ENCODE assay signal across 8 cellular contexts in the genomic region with DNA sequence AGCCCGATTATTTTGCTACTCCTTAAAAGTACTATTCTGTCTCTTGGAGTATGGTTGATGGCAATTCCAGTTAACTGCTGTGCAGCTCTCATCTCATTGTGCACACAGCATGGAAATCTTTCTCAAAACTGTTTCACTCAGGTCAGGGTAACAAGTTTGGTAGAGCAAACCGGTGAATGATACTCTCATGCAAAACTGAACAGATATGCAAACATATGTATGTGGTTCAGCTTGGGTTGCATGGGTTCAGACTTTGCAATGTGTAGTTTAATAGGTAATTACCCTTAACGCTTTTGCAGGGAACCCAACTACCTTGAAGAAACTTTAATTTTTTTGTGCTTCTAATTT. TPM values are rescaled to one million over a fixed set of nuclear protein-coding genes. Genes with fewer than 3 reads are reported as not detected.
DNase-seq lines count a peak whose midpoint lies in the region; ATAC-seq and TF ChIP-seq lines count a peak whose summit lies in the region.

No MANE protein-coding gene starts in this region.

- peaks cover 0 to 1% of the 10 kb centered on the region in 2 donors for H3K36me3 ChIP-seq in body of pancreas (replicated peaks in 1 of 2; ENCODE audit: insufficient read depth in 1 of 2, low read depth in 2 of 2)

- no peaks in the 10 kb centered on the region for H3K9me3 ChIP-seq in body of pancreas

- no peaks in the 10 kb centered on the region for H3K27me3 Mint-ChIP-seq in mesothelial cell of epicardium (ENCODE audit: low read depth)

- no peak for TF ChIP-seq POLR2A in body of pancreas (IDR thresholded peaks at IDR 0.05)

- intact Hi-C loops in body of pancreas (cut with DNase I) = loop anchor here (10.0 kb wide), 1 partner anchor 122 kb away; no protein-coding TSS in a partner anchor

- WGBS in body of pancreas, 2 donors = 27 to 31% methylated on average over 3 of the region's 3 CpGs

- H3K27me3 ChIP-seq in body of pancreas = no peaks in the 10 kb centered on the region

- peak overlapping the region; percentile 25 to 98 (median 90) for H3K27ac ChIP-seq in body of pancreas

- DNase-seq in AG09309 (ENCODE audit: low read depth) (no peak), body of pancreas (no peak), mesothelial cell of epicardium (ENCODE audit: low spot score in 2 of 2, unreplicated experiment in 2 of 2) (no peak), HuH-7.5 (ENCODE audit: low spot score) (no peak)

- H3K36me3 Mint-ChIP-seq in mesothelial cell of epicardium = peaks cover 16% of the 10 kb centered on the region

- H3K4me1 ChIP-seq in body of pancreas = peaks cover 36% of the 10 kb centered on the region

- peaks cover 47% of the 10 kb centered on the region for H3K4me1 Mint-ChIP-seq in mesothelial cell of epicardium

- H3K4me3 ChIP-seq in AG09309 (ENCODE audit: control insufficient read depth, low read depth, low read length) = peak overlapping the region; percentile 98
- no peak overlapping the region for H3K4me3 ChIP-seq in body of pancreas

- H3K27ac Mint-ChIP-seq in mesothelial cell of epicardium = peak overlapping the region; percentile 99

- H3K4me3 Mint-ChIP-seq in mesothelial cell of epicardium = peak overlapping the region; percentile 94

- H3K9me3 Mint-ChIP-seq in mesothelial cell of epicardium = no peaks in the 10 kb centered on the region

- TF ChIP-seq CTCF in AG09309 (IDR thresholded peaks at IDR 0.05; ENCODE audit: control insufficient read depth, insufficient read depth, low read depth, low read length, missing control alignments) = no peak
- no peak for TF ChIP-seq CTCF in body of pancreas (IDR thresholded peaks at IDR 0.05)
- no peak for TF ChIP-seq CTCF in mesothelial cell of epicardium (IDR thresholded peaks at IDR 0.05; ENCODE audit: unreplicated experiment)

- peak; percentile 14 for ATAC-seq in HG02798 (IDR thresholded peaks at IDR 0.05; ENCODE audit: poor library complexity, unreplicated experiment)
- ATAC-seq in body of pancreas = no peak
- ATAC-seq in HG02852 (IDR thresholded peaks at IDR 0.05; ENCODE audit: unreplicated experiment) = no peak
- no peak for ATAC-seq in GM19463 (IDR thresholded peaks at IDR 0.05; ENCODE audit: unreplicated experiment)
- no peak for ATAC-seq in HG03378 (IDR thresholded peaks at IDR 0.05; ENCODE audit: unreplicated experiment)

RNA-seq across cellular contexts. Expression of a gene that starts 2.2 kb away (rescaled TPM):
- total RNA-seq in body of pancreas = 10 to 100 TPM; 18.5 to 28.3 TPM
- total RNA-seq in mesothelial cell of epicardium = 74.2 to 80.2 TPM (median 77.7 TPM) in 3 replicates
